In the genomic region with DNA sequence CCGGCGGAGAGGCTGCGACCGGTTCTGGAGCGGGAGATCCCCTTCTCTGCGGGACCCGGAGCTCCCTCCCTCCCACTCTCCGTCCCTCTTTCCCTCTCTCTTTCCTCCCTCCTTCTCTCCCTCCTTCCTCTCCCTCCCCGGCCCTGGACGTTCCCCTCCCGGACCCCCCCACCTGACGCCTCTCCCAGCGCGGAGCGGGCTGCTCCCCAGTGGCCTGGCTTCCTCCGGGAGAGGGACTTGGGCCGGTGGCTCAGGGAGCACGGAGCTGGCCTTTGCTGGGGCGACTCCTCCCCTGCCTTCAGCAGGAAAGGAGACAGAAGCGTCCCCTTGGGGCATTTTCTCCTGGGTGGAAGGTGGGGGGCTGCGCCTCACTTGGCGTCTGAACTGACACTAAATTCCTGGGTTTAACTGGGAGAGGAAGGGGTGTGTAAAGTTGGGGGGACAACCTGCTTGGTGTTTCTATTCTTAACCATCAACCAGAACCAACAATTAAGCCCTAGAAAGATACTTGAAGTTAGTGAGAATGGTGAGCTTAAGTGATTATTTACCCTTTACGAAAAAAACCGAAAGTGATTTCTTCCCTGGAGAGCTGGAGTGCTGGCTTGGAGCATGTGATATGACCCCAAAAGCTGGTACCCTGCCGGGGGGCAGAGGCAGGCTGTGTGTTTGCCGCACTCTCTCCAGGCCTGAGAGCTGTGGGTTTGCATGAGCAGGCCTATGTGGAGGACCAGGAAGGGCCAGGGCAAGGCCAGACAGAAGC, we compare ENCODE assay signal across 8 cellular contexts. TPM values are rescaled to one million over a fixed set of nuclear protein-coding genes. Genes with fewer than 3 reads are reported as not detected.
DNase-seq lines count a peak whose midpoint lies in the region; ATAC-seq and TF ChIP-seq lines count a peak whose summit lies in the region.

No MANE protein-coding gene starts in this region.

- no peak for ATAC-seq in gastroesophageal sphincter

- peak overlapping the region; percentile 57 for H3K4me3 ChIP-seq in GM23248
- peak overlapping the region; percentile 44 for H3K4me3 ChIP-seq in SJCRH30
- H3K4me3 ChIP-seq in gastroesophageal sphincter, result peak overlapping the region; percentile 5 to 63
- peak overlapping the region in 3 of 4 donors; percentile 47 to 74 (median 48) for H3K4me3 ChIP-seq in sigmoid colon

- 18 to 30% methylated on average over 15 to 26 of the region's 26 CpGs for WGBS in GM23248 (ENCODE audit: low coverage in 1 of 2, low lambda C conversion rate in 2 of 2, missing lambda C conversion rate in 2 of 2), 2 experiments
- 14% methylated on average over 8 of the region's 26 CpGs; no CpG with 5 or more reads in 1 of the 2 donors for WGBS in gastroesophageal sphincter (ENCODE audit: low coverage in 1 of 2), 2 donors
- 4 to 20% methylated on average over 26 of the region's 26 CpGs for WGBS in sigmoid colon, 2 donors

- TF ChIP-seq POLR2A in gastroesophageal sphincter (IDR thresholded peaks at IDR 0.05) (no peak), sigmoid colon (IDR thresholded peaks at IDR 0.05) (no peak)

- no peak overlapping the region for H2AFZ ChIP-seq in GM23248

- H3K79me2 ChIP-seq in GM23248 (ENCODE audit: insufficient read depth), result no peaks in the 10 kb centered on the region

- DNase-seq in GM23248 (no peak), SJCRH30 (no peak), sigmoid colon (no peak), SK-N-DZ (ENCODE audit: low spot score) (no peak), NCI-H524 treated with DMSO at 0.1 percent for 48 hours (lab: John Stamatoyannopoulos, UW) (no peak), COLO829 (ENCODE audit: low spot score) (no peak), GM20000 (ENCODE audit: low spot score) (no peak)

- H4K20me1 ChIP-seq in GM23248 (ENCODE audit: insufficient read depth), result no peaks in the 10 kb centered on the region

- H3K36me3 ChIP-seq in GM23248 (ENCODE audit: low read depth) (no peaks in the 10 kb centered on the region), SJCRH30 (no peaks in the 10 kb centered on the region), gastroesophageal sphincter (no peaks in the 10 kb centered on the region), sigmoid colon (no peaks in the 10 kb centered on the region)

- H3K27me3 ChIP-seq in GM23248 (replicated peaks; ENCODE audit: insufficient read depth), result no peaks in the 10 kb centered on the region
- no peaks in the 10 kb centered on the region for H3K27me3 ChIP-seq in SJCRH30
- H3K27me3 ChIP-seq in gastroesophageal sphincter, result no peaks in the 10 kb centered on the region
- no peaks in the 10 kb centered on the region for H3K27me3 ChIP-seq in sigmoid colon

- intact Hi-C loops in sigmoid colon (cut with DNase I), result no loop called here

- H3K4me1 ChIP-seq in GM23248 (ENCODE audit: insufficient read depth) (no peaks in the 10 kb centered on the region), SJCRH30 (peaks cover 3% of the 10 kb centered on the region; the same call in 1 of the 2 replicates), gastroesophageal sphincter (peaks cover 0 to 22% (median 8%) of the 10 kb centered on the region in 3 donors), sigmoid colon (peaks cover 0 to 19% (median 18%) of the 10 kb centered on the region in 4 donors)

- no peak overlapping the region for H3K27ac ChIP-seq in GM23248
- no peak overlapping the region for H3K27ac ChIP-seq in SJCRH30
- peak overlapping the region in 3 of 4 donors; percentile 62 to 87 (median 72) for H3K27ac ChIP-seq in gastroesophageal sphincter
- H3K27ac ChIP-seq in sigmoid colon, result peak overlapping the region in 2 of 4 donors; percentile 40 to 65

- no peaks in the 10 kb centered on the region for H3F3A ChIP-seq in GM23248 (ENCODE audit: insufficient read depth)

- no peak overlapping the region for H3K9ac ChIP-seq in GM23248

- no peaks in the 10 kb centered on the region for H3K9me2 ChIP-seq in GM23248 (ENCODE audit: insufficient read depth)

- TF ChIP-seq CTCF in gastroesophageal sphincter (IDR thresholded peaks at IDR 0.05) (no peak), sigmoid colon (IDR thresholded peaks at IDR 0.05) (no peak), GM20000 (IDR thresholded peaks at IDR 0.05; ENCODE audit: extremely low read depth, missing control alignments) (no peak)

- TF ChIP-seq EP300 in gastroesophageal sphincter (IDR thresholded peaks at IDR 0.05) (no peak), sigmoid colon (IDR thresholded peaks at IDR 0.05) (no peak)

- H3K9me3 ChIP-seq in GM23248 (ENCODE audit: low read depth) (no peaks in the 10 kb centered on the region), SJCRH30 (replicated peaks) (no peaks in the 10 kb centered on the region), gastroesophageal sphincter (no peaks in the 10 kb centered on the region), sigmoid colon (no peaks in the 10 kb centered on the region)

- in situ Hi-C loops in GM23248 (cut with MboI), result no loop called here

- H3K4me2 ChIP-seq in GM23248 (ENCODE audit: unreplicated experiment), result peak overlapping the region; percentile 48

RNA-seq across cellular contexts. Expression of a gene that starts 0.8 kb away (rescaled TPM):
- 3.6 TPM in 1 of 2 replicates, not detected in the other for total RNA-seq in GM23248 (2014; rRNA removed; shearing (Covaris generic))
- polyA plus RNA-seq in GM23248 (2016; fragmentation: Nextera tagmentation; extraction: Ambion mirVana) (0.55 and 0.79 TPM in 2 replicates), sigmoid colon (10 to 100 TPM; 34.2 to 44.0 (median 43.9) TPM)
- 1.5 and 2.7 TPM in 2 replicates for total RNA-seq in SJCRH30 (2014; rRNA removed; shearing (Covaris generic))
- total RNA-seq in gastroesophageal sphincter (1 to 10 TPM in 3 of 4 donors, under 1 TPM in 1; 0.27 to 3.6 (median 2.0) TPM), sigmoid colon (1 to 10 TPM in 2 of 4 donors, under 1 TPM in 2; 0.82 to 5.3 (median 1.4) TPM)
- 32.1 and 39.3 TPM in 2 replicates for polyA plus RNA-seq in SK-N-DZ (2014; cell fraction: cytosol; rRNA removed)
- polyA plus RNA-seq in SK-N-DZ (2014; cell fraction: nucleus; rRNA removed), result 117 and 125 TPM in 2 replicates

RNA-seq across cellular contexts. Expression of a gene that starts 12.6 kb away (rescaled TPM):
- 10.6 and 12.4 TPM in 2 replicates for total RNA-seq in GM23248 (2014; rRNA removed; shearing (Covaris generic))
- 6.5 and 7.9 TPM in 2 replicates for polyA plus RNA-seq in GM23248 (2016; fragmentation: Nextera tagmentation; extraction: Ambion mirVana)
- 46.1 and 60.2 TPM in 2 replicates for total RNA-seq in SJCRH30 (2014; rRNA removed; shearing (Covaris generic))
- 1 to 10 TPM in 1 of 4 donors, under 1 TPM in 3; 0.54 to 7.1 (median 0.76) TPM for total RNA-seq in gastroesophageal sphincter
- 1 to 10 TPM in 3 of 4 donors, under 1 TPM in 1; 0.16 to 4.7 (median 3.0) TPM for total RNA-seq in sigmoid colon
- polyA plus RNA-seq in sigmoid colon, result 10 to 100 TPM in 1 of 3 donors, 1 to 10 TPM in 2; 7.2 to 26.5 (median 7.6) TPM
- polyA plus RNA-seq in SK-N-DZ (2014; cell fraction: cytosol; rRNA removed), result 104 and 130 TPM in 2 replicates
- 682 and 973 TPM in 2 replicates for polyA plus RNA-seq in SK-N-DZ (2014; cell fraction: nucleus; rRNA removed)

RNA-seq across cellular contexts. Expression of a gene that starts 44.3 kb away (rescaled TPM):
- total RNA-seq in GM23248 (2014; rRNA removed; shearing (Covaris generic)), result 143 and 166 TPM in 2 replicates
- polyA plus RNA-seq in GM23248 (2016; fragmentation: Nextera tagmentation; extraction: Ambion mirVana), result 162 and 165 TPM in 2 replicates
- 60.0 and 65.9 TPM in 2 replicates for total RNA-seq in SJCRH30 (2014; rRNA removed; shearing (Covaris generic))
- 100 to 1,000 TPM; 118 to 165 (median 134) TPM for total RNA-seq in gastroesophageal sphincter
- total RNA-seq in sigmoid colon, result 100 to 1,000 TPM; 131 to 244 (median 181) TPM
- polyA plus RNA-seq in sigmoid colon, result 100 to 1,000 TPM in 2 of 3 donors, 10 to 100 TPM in 1; 89.7 to 161 (median 106) TPM
- polyA plus RNA-seq in SK-N-DZ (2014; cell fraction: cytosol; rRNA removed), result 135 and 156 TPM in 2 replicates
- polyA plus RNA-seq in SK-N-DZ (2014; cell fraction: nucleus; rRNA removed), result 277 and 365 TPM in 2 replicates

Comparison
In these comparisons a context has a peak if more than half of its experiments do, and no peak if none do; other contexts are left out.
1. H3K27ac ChIP-seq: peak in gastroesophageal sphincter (3 of 4); none in GM23248 (single experiment) and SJCRH30 (single experiment).
2. Peak in every context shown above with its lines, with median percentiles within 50 percentile points of each other: H3K4me3 ChIP-seq.